15 cellular contexts compared by ENCODE assay signal in the genomic region with DNA sequence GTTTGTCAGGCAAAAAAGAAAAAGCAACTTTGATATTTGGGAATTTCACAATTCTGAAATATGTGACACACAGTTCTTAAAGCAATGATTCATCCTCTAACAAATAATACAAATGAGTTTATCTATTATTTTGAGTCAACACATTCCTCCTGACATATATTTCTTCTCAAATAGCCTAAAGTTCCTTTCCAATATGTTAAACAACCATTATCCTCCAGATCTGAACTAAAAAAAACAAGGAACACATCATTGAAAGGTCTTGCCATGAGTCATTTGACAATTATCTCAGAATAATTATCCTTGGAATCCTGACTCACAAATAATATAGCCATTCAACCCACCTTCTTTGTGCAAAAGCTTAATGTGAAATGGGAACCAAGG.
A peak's percentile ranks its signal among the peaks of the same experiment; 100 is the strongest.
DNase-seq lines count a peak whose midpoint lies in the region; ATAC-seq, FAIRE-seq and TF ChIP-seq lines count a peak whose summit lies in the region.
"Had no signal": no experiment of that assay in that cellular context is flagged by ENCODE, and none has a peak within 500 bp of the region (broad histone marks: within the 10 kb centered on the region; RNA-seq: fewer than 3 reads in every experiment).

No MANE protein-coding gene starts in this region.

- H3K4me2 ChIP-seq in astrocyte (ENCODE audit: low read length): peak overlapping the region; percentile 31

- no peaks in the 10 kb centered on the region for H3K79me2 ChIP-seq in astrocyte (ENCODE audit: insufficient read depth, low read length)

- peaks cover 62% of the 10 kb centered on the region for H3K4me1 Mint-ChIP-seq in HFFc6 (ENCODE audit: low read depth)
- H3K4me1 Mint-ChIP-seq in astrocyte (ENCODE audit: low read depth, unreplicated experiment): peaks cover 24% of the 10 kb centered on the region

- no peak overlapping the region for H3K4me3 ChIP-seq in AG04449 (ENCODE audit: low read depth, low read length)
- no peak overlapping the region for H3K4me3 ChIP-seq in astrocyte (ENCODE audit: insufficient read depth, low read depth, low read length)

- peaks cover 20% of the 10 kb centered on the region for H3K4me1 ChIP-seq in astrocyte (ENCODE audit: insufficient read depth, low read length)
- H3K4me1 ChIP-seq: BE2C had no signal

- H3K9me3 Mint-ChIP-seq in HFFc6: no peaks in the 10 kb centered on the region
- no peaks in the 10 kb centered on the region for H3K9me3 Mint-ChIP-seq in astrocyte (ENCODE audit: unreplicated experiment)
- H3K9me3 Mint-ChIP-seq: activated CD8-positive, alpha-beta T cell treated with anti-CD3 and anti-CD28 coated beads for 36 hours had no signal

- H3K4me3 Mint-ChIP-seq in HFFc6: peak overlapping the region; percentile 37
- H3K4me3 Mint-ChIP-seq in astrocyte (ENCODE audit: unreplicated experiment): no peak overlapping the region
- H3K4me3 Mint-ChIP-seq: activated CD8-positive, alpha-beta T cell treated with anti-CD3 and anti-CD28 coated beads for 36 hours had no signal

- DNase-seq in AG04449 (ENCODE audit: low read depth, low spot score) (peak; percentile 70), HFFc6 (peak; percentile 84), astrocyte (ENCODE audit: low read depth) (peak; percentile 89), hepatic stellate cell (ENCODE audit: low spot score) (peak; percentile 17), NCI-H2196 (lab: John Stamatoyannopoulos, UW; ENCODE audit: unreplicated experiment) (no peak), AML-193 (lab: John Stamatoyannopoulos, UW) (no peak)
- DNase-seq: activated CD8-positive, alpha-beta T cell treated with anti-CD3 and anti-CD28 coated beads for 36 hours; activated naive CD4-positive, alpha-beta T cell; BE2C; left ventricle myocardium superior; stimulated activated CD4-positive, alpha-beta T cell treated with anti-CD3 and anti-CD28 coated beads, Interleukin-1b, Interleukin-23, amount 100 ng/mL, for 48 hours had no signal

- POLR2A ChIA-PET in AG04449 (lab: Yijun Ruan, JAX): interaction anchor here (1.6 kb wide), 1 partner anchor 13 kb away, joined by 6 read pairs; no protein-coding TSS in a partner anchor

- CTCF ChIA-PET in AG04449 (lab: Yijun Ruan, JAX): interaction anchor here (1.1 kb wide), 1 partner anchor 13 kb away, joined by 3 read pairs; no protein-coding TSS in a partner anchor

- H3K36me3 Mint-ChIP-seq in HFFc6 (ENCODE audit: low read depth): no peaks in the 10 kb centered on the region
- H3K36me3 Mint-ChIP-seq in astrocyte (ENCODE audit: low read depth, unreplicated experiment): peaks cover 2% of the 10 kb centered on the region

- no peak overlapping the region for H2AFZ ChIP-seq in astrocyte (ENCODE audit: low read depth, low read length)

- no peaks in the 10 kb centered on the region for H3K27me3 ChIP-seq in astrocyte (ENCODE audit: insufficient read depth, low read length)
- H3K27me3 ChIP-seq: BE2C had no signal

- FAIRE-seq in astrocyte (lab: Jason Lieb, UNC): peak; percentile 87
- FAIRE-seq: GM18507 had no signal

- no peak for TF ChIP-seq CTCF in AG04449 (IDR thresholded peaks at IDR 0.05; ENCODE audit: insufficient read depth, low read length, missing control alignments)
- TF ChIP-seq CTCF in HFFc6 (IDR thresholded peaks at IDR 0.05): no peak
- no peak for TF ChIP-seq CTCF in astrocyte (IDR thresholded peaks at IDR 0.05; ENCODE audit: insufficient read depth, low read depth, low read length)

- H3K27ac ChIP-seq in astrocyte (ENCODE audit: low read depth, low read length): peak overlapping the region; percentile 73

- no peak for ATAC-seq in HG03469 (IDR thresholded peaks at IDR 0.05; ENCODE audit: unreplicated experiment)
- no peak for ATAC-seq in HG03442 (IDR thresholded peaks at IDR 0.05; ENCODE audit: unreplicated experiment)
- ATAC-seq: activated CD8-positive, alpha-beta T cell treated with anti-CD3 and anti-CD28 coated beads for 36 hours; left ventricle myocardium superior; Panc1 had no signal

- peak overlapping the region; percentile 77 for H3K27ac Mint-ChIP-seq in HFFc6
- peak overlapping the region; percentile 55 for H3K27ac Mint-ChIP-seq in astrocyte (ENCODE audit: unreplicated experiment)
- H3K27ac Mint-ChIP-seq: activated CD8-positive, alpha-beta T cell treated with anti-CD3 and anti-CD28 coated beads for 36 hours had no signal

- H3K27me3 Mint-ChIP-seq in HFFc6 (ENCODE audit: insufficient read depth) (no peaks in the 10 kb centered on the region), astrocyte (ENCODE audit: low read depth, unreplicated experiment) (no peaks in the 10 kb centered on the region)
- H3K27me3 Mint-ChIP-seq: activated CD8-positive, alpha-beta T cell treated with anti-CD3 and anti-CD28 coated beads for 36 hours had no signal

- no peaks in the 10 kb centered on the region for H4K20me1 ChIP-seq in astrocyte (ENCODE audit: insufficient read depth, low read length)

- no peaks in the 10 kb centered on the region for H3K9me3 ChIP-seq in astrocyte (ENCODE audit: insufficient read depth, low read depth, low read length)
- H3K9me3 ChIP-seq: BE2C had no signal

- no peaks in the 10 kb centered on the region for H3K36me3 ChIP-seq in astrocyte (ENCODE audit: insufficient read depth, low read length)
- H3K36me3 ChIP-seq: BE2C had no signal

- peak overlapping the region; percentile 50 for H3K9ac ChIP-seq in astrocyte (ENCODE audit: low read length)

Comparison
In these comparisons a context has a peak if more than half of its experiments do, and no peak if none do; other contexts are left out.
1. DNase-seq: peak in AG04449 (single experiment), HFFc6 (single experiment), astrocyte (single experiment) and hepatic stellate cell (single experiment); none in NCI-H2196 (single experiment) and AML-193 (0 of 2).